16 cellular contexts compared by ENCODE assay signal in genomic region chrX:113512700-113513395, GRCh38.
DNase-seq lines count a peak whose midpoint lies in the region; ATAC-seq, FAIRE-seq and TF ChIP-seq lines count a peak whose summit lies in the region.
"Had no signal": no experiment of that assay in that cellular context is flagged by ENCODE, and none has a peak within 500 bp of the region (broad histone marks: within the 10 kb centered on the region; RNA-seq: fewer than 3 reads in every experiment).

No MANE protein-coding gene starts in this region.

- BruUV-seq in MCF 10A (replicated peaks; lab: Mats Ljungman, UMichigan) = no TSS peak

- no peaks in the 10 kb centered on the region for H3K9me3 Mint-ChIP-seq in MCF 10A (ENCODE audit: unreplicated experiment)
- no peaks in the 10 kb centered on the region for H3K9me3 Mint-ChIP-seq in activated CD4-positive, alpha-beta T cell treated with anti-CD3 and anti-CD28 coated beads, Interleukin-2, amount 10 ng/mL, durations not matched to agents 24 days and 14 days

- no peaks in the 10 kb centered on the region for H3K36me3 ChIP-seq in breast epithelium
- H3K36me3 ChIP-seq in adipocyte (ENCODE audit: control insufficient read depth, insufficient read depth, low read length, severe bottlenecking) = no peaks in the 10 kb centered on the region
- H3K36me3 ChIP-seq: sigmoid colon, tibial artery had no signal

- H3K9ac ChIP-seq in adipocyte (ENCODE audit: low read length) = no peak overlapping the region

- H3K27ac Mint-ChIP-seq in MCF 10A (ENCODE audit: low read depth, unreplicated experiment) = peak overlapping the region; percentile 28
- no peak overlapping the region for H3K27ac Mint-ChIP-seq in activated CD4-positive, alpha-beta T cell treated with anti-CD3 and anti-CD28 coated beads, Interleukin-2, amount 10 ng/mL, durations not matched to agents 24 days and 14 days
- H3K27ac Mint-ChIP-seq: activated naive CD8-positive, alpha-beta T cell had no signal

- H3K9me3 ChIP-seq in breast epithelium (no peaks in the 10 kb centered on the region), adipocyte (ENCODE audit: control insufficient read depth, low read length) (no peaks in the 10 kb centered on the region)
- H3K9me3 ChIP-seq: sigmoid colon, tibial artery had no signal

- no peak for TF ChIP-seq CTCF in MCF 10A (IDR thresholded peaks at IDR 0.05; ENCODE audit: unreplicated experiment)
- TF ChIP-seq CTCF in breast epithelium (IDR thresholded peaks at IDR 0.05) = no peak
- TF ChIP-seq CTCF in foreskin keratinocyte (conservative IDR thresholded peaks at IDR 0.05) = no peak
- no peak for TF ChIP-seq CTCF in GM13977 (IDR thresholded peaks at IDR 0.05; ENCODE audit: extremely low read depth, insufficient read depth, missing control alignments)

- H3K4me3 Mint-ChIP-seq in MCF 10A (ENCODE audit: unreplicated experiment) = no peak overlapping the region
- no peak overlapping the region for H3K4me3 Mint-ChIP-seq in activated CD4-positive, alpha-beta T cell treated with anti-CD3 and anti-CD28 coated beads, Interleukin-2, amount 10 ng/mL, durations not matched to agents 24 days and 14 days
- H3K4me3 Mint-ChIP-seq: activated naive CD8-positive, alpha-beta T cell had no signal

- intact Hi-C loops in MCF 10A (cut with micrococcal nuclease) = no loop called here
- intact Hi-C loops in breast epithelium (cut with DNase I; ENCODE audit: low total_unique reads) = no loop called here
- intact Hi-C loops in activated CD4-positive, alpha-beta T cell treated with anti-CD3 and anti-CD28 coated beads, Interleukin-2, amount 10 ng/mL, durations not matched to agents 24 days and 14 days (cut with micrococcal nuclease) = no loop called here

- in situ Hi-C loops in GM13977 (cut with MboI; ENCODE audit: low pct_unique_long_range_greater_than_20kb, low sequenced_read_pairs, unreplicated experiment) = no loop called here

- DNase-seq in MCF 10A (ENCODE audit: unreplicated experiment) (peak; percentile 57), breast epithelium (ENCODE audit: low spot score in 2 of 2) (no peak), adipocyte (ENCODE audit: low read depth) (peak; percentile 52), foreskin keratinocyte (peak; percentile 66 to 83), urothelium cell line (ENCODE audit: low spot score) (peak; percentile 14), GM13977 (ENCODE audit: low spot score) (no peak)
- DNase-seq in activated CD4-positive, alpha-beta T cell treated with anti-CD3 and anti-CD28 coated beads, Interleukin-2, amount 10 ng/mL, durations not matched to agents 24 days and 14 days = no peak
- DNase-seq: activated CD8-positive, alpha-beta memory T cell treated with anti-CD3 and anti-CD28 coated beads for 24 hours; DMS79 treated with DMSO at 0.1 percent for 48 hours; effector CD4-positive, alpha-beta T cell; sigmoid colon; T-helper 1 cell; tibial artery had no signal

- H3K4me3 ChIP-seq in breast epithelium (no peak overlapping the region), adipocyte (ENCODE audit: low read length) (no peak overlapping the region)
- H3K4me3 ChIP-seq: sigmoid colon, tibial artery had no signal

- no peaks in the 10 kb centered on the region for H3K36me3 Mint-ChIP-seq in MCF 10A (ENCODE audit: insufficient read depth, unreplicated experiment)
- no peaks in the 10 kb centered on the region for H3K36me3 Mint-ChIP-seq in activated CD4-positive, alpha-beta T cell treated with anti-CD3 and anti-CD28 coated beads, Interleukin-2, amount 10 ng/mL, durations not matched to agents 24 days and 14 days (ENCODE audit: low read depth)
- H3K36me3 Mint-ChIP-seq: activated naive CD8-positive, alpha-beta T cell had no signal

- H3K27me3 Mint-ChIP-seq in MCF 10A (ENCODE audit: insufficient read depth, unreplicated experiment) = peaks cover 65% of the 10 kb centered on the region
- no peaks in the 10 kb centered on the region for H3K27me3 Mint-ChIP-seq in activated CD4-positive, alpha-beta T cell treated with anti-CD3 and anti-CD28 coated beads, Interleukin-2, amount 10 ng/mL, durations not matched to agents 24 days and 14 days
- H3K27me3 Mint-ChIP-seq: activated naive CD8-positive, alpha-beta T cell had no signal

- H3K27me3 ChIP-seq in breast epithelium = peaks cover 0 to 23% of the 10 kb centered on the region in 2 donors
- H3K27me3 ChIP-seq in adipocyte (replicated peaks; ENCODE audit: control insufficient read depth, insufficient read depth, low read length) = no peaks in the 10 kb centered on the region
- no peaks in the 10 kb centered on the region for H3K27me3 ChIP-seq in foreskin keratinocyte
- H3K27me3 ChIP-seq: sigmoid colon, tibial artery had no signal

- H3K27ac ChIP-seq in breast epithelium (no peak overlapping the region), foreskin keratinocyte (no peak overlapping the region)
- H3K27ac ChIP-seq: 22Rv1, sigmoid colon, tibial artery had no signal

- no peak for TF ChIP-seq POLR2A in breast epithelium (IDR thresholded peaks at IDR 0.05)

- peaks cover 16% of the 10 kb centered on the region for H3K4me1 Mint-ChIP-seq in MCF 10A (ENCODE audit: insufficient read depth, unreplicated experiment)
- H3K4me1 Mint-ChIP-seq in activated CD4-positive, alpha-beta T cell treated with anti-CD3 and anti-CD28 coated beads, Interleukin-2, amount 10 ng/mL, durations not matched to agents 24 days and 14 days = no peaks in the 10 kb centered on the region

- CTCF ChIA-PET in MCF 10A (lab: Yijun Ruan, JAX) = no interaction called here

- peak; percentile 92 for ATAC-seq in foreskin keratinocyte
- ATAC-seq in GM18519 (IDR thresholded peaks at IDR 0.05; ENCODE audit: low FRiP score, unreplicated experiment) = no peak

- POLR2A ChIA-PET in MCF 10A (lab: Yijun Ruan, JAX) = no interaction called here

- H3K4me1 ChIP-seq in breast epithelium (no peaks in the 10 kb centered on the region), adipocyte (ENCODE audit: control insufficient read depth, insufficient read depth, low read length) (peaks cover 12% of the 10 kb centered on the region), foreskin keratinocyte (peaks cover 7% of the 10 kb centered on the region)
- H3K4me1 ChIP-seq: sigmoid colon had no signal

- FAIRE-seq in urothelium cell line (lab: Jason Lieb, UNC) = no peak

Comparison
In these comparisons a context has a peak if more than half of its experiments do, and no peak if none do; other contexts are left out.
1. DNase-seq: peak in MCF 10A (single experiment), adipocyte (single experiment), foreskin keratinocyte (2 of 2) and urothelium cell line (single experiment); none in breast epithelium (0 of 2), GM13977 (single experiment) and activated CD4-positive, alpha-beta T cell treated with anti-CD3 and anti-CD28 coated beads, Interleukin-2, amount 10 ng/mL, durations not matched to agents 24 days and 14 days (single experiment).